18 cellular contexts compared by ENCODE assay signal in the genomic region with DNA sequence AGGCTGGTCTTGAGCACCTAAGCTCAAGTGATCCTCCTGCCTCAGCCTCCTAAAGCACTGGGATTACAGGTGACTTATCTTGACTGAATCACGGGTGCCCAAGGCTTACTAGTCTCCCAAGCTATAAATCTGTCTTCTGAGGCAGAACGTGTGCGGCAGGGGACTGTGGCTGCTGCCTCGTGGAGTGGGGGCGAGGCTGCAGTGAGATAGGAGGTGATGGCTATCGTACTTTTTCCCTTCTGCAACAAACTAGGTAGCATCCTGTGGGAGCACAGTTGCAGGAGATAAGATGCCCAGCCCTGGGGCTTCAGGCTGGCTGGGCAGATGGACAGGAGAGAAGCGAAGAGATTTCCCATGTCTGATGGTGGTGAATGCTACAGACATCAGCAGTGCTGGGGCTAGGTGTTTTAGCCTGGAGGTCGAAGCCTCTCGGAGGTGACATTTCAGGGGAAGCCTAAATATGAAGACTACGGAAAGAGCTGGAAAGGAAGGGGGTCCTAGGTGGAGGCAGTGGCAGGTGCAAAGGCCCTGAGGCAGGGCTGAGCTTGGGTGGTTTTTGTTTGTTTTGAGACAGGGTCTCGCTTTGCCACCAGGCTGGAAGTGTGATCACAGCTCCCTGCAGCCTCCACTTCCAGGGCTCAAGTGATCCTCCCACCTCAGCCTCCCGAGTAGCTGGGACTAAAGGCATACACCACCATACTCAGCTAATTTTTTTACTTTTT. TPM values are rescaled to one million over a fixed set of nuclear protein-coding genes. Genes with fewer than 3 reads are reported as not detected.
"Had no signal": no experiment of that assay in that cellular context is flagged by ENCODE, and none has a peak within 500 bp of the region (broad histone marks: within the 10 kb centered on the region; RNA-seq: fewer than 3 reads in every experiment).

No MANE protein-coding gene starts in this region.

- H3K36me3 ChIP-seq: neutrophil, sigmoid colon, spleen, upper lobe of left lung had no signal

- H3K4me1 ChIP-seq: parathyroid adenoma, sigmoid colon had no signal

- H3K4me3 ChIP-seq: sigmoid colon, SK-N-MC, upper lobe of left lung had no signal

- DNase-seq: islet precursor cell; naive B cell; sigmoid colon; spleen; stimulated activated naive CD8-positive, alpha-beta T cell treated with anti-CD3 and anti-CD28 coated beads, Interleukin-15, amount 100 ng/mL, for 72 hours; upper lobe of left lung had no signal

- H3K36me3 Mint-ChIP-seq: naive B cell had no signal

- H3K79me2 ChIP-seq: parathyroid adenoma had no signal

- H3K9me3 ChIP-seq: neutrophil, sigmoid colon, spleen, upper lobe of left lung had no signal

- H3K9me3 Mint-ChIP-seq: activated T-helper 1 cell treated with anti-CD3 and anti-CD28 coated beads, Interleukin-12 subunit alpha, Interleukin-12 subunit beta, Interleukin-2, Interleukin-4 antibody, amounts not matched to agents 30 ng/mL and 10 ng/mL and 1 ng/mL, durations not matched to agents 14 hours and 24 hours and 36 hours; naive B cell; stimulated activated naive CD8-positive, alpha-beta T cell treated with anti-CD3 and anti-CD28 coated beads, Interleukin-15, amount 100 ng/mL, for 72 hours had no signal

- ATAC-seq: activated CD4-positive, CD25-positive, alpha-beta regulatory T cell treated with anti-CD3 and anti-CD28 coated beads, Interleukin-2, amount 50 U/mL, for 24 hours; esophagus mucosa; left lobe of liver had no signal

- H3K9ac ChIP-seq: parathyroid adenoma had no signal

- H3K27ac ChIP-seq: parathyroid adenoma, sigmoid colon, SK-N-MC, upper lobe of left lung had no signal

- H3K27ac Mint-ChIP-seq: activated T-helper 1 cell treated with anti-CD3 and anti-CD28 coated beads, Interleukin-12 subunit alpha, Interleukin-12 subunit beta, Interleukin-2, Interleukin-4 antibody, amounts not matched to agents 30 ng/mL and 10 ng/mL and 1 ng/mL, durations not matched to agents 14 hours and 24 hours and 36 hours had no signal

- H2AFZ ChIP-seq: parathyroid adenoma had no signal

- H3K27me3 ChIP-seq: upper lobe of left lung had no signal

- H3K27me3 Mint-ChIP-seq: stimulated activated naive CD8-positive, alpha-beta T cell treated with anti-CD3 and anti-CD28 coated beads, Interleukin-15, amount 100 ng/mL, for 72 hours had no signal

RNA-seq across cellular contexts. Expression of a gene that starts 7.4 kb away (rescaled TPM):
- total RNA-seq: activated CD8-positive, alpha-beta memory T cell treated with anti-CD3 and anti-CD28 coated beads for 36 hours; activated T-helper 1 cell treated with anti-CD3 and anti-CD28 coated beads, Interleukin-12 subunit alpha, Interleukin-12 subunit beta, Interleukin-2, Interleukin-4 antibody, amounts not matched to agents 30 ng/mL and 10 ng/mL and 1 ng/mL, durations not matched to agents 14 hours and 24 hours and 36 hours; cardiac septum; lung microvascular endothelial cell; T-helper 2 cell treated with Interferon-gamma antibody and Interleukin-4, amounts not matched to agents 100 ng/mL and 5 ng/mL, for 36 hours; temporal lobe had no signal

RNA-seq across cellular contexts. Expression of a gene that starts 19.0 kb away (rescaled TPM):
- total RNA-seq: cardiac septum, esophagus mucosa, left lobe of liver, lung microvascular endothelial cell, sigmoid colon, temporal lobe had no signal
